Comparison of ENCODE assay signal across 32 cellular contexts in genomic region chr2:149806651-149807050, GRCh38.
"Had no signal": no experiment of that assay in that cellular context is flagged by ENCODE, and none has a peak within 500 bp of the region (broad histone marks: within the 10 kb centered on the region; RNA-seq: fewer than 3 reads in every experiment).

No MANE protein-coding gene starts in this region.

- H3K36me3 ChIP-seq: ascending aorta, cardiac muscle cell, WERI-Rb-1 had no signal

- H3K9me3 ChIP-seq: ascending aorta had no signal

- FAIRE-seq: bronchial epithelial cell, TTC549 had no signal

- H3K27ac ChIP-seq: ascending aorta, cardiac muscle cell, WERI-Rb-1 had no signal

- H3K4me1 ChIP-seq: ascending aorta had no signal

- H3K4me3 ChIP-seq: ascending aorta, cardiac muscle cell had no signal

- H3K27me3 ChIP-seq: ascending aorta, cardiac muscle cell had no signal

- ATAC-seq: activated CD4-positive, alpha-beta T cell treated with anti-CD3 and anti-CD28 coated beads for 36 hours; activated CD4-positive, CD25-positive, alpha-beta regulatory T cell treated with anti-CD3 and anti-CD28 coated beads, Interleukin-2, amount 50 U/mL, for 24 hours; activated CD8-positive, alpha-beta memory T cell treated with anti-CD3 and anti-CD28 coated beads, Interleukin-2, amount 10 ng/mL, durations not matched to agents 7 days and 5 days; activated CD8-positive, alpha-beta T cell treated with anti-CD3 and anti-CD28 coated beads, Interleukin-2, amount 10 ng/mL, durations not matched to agents 7 days and 5 days; activated naive CD8-positive, alpha-beta T cell treated with anti-CD3 and anti-CD28 coated beads, Interleukin-2, amount 50 U/mL, for 24 hours; WTC11 had no signal

- DNase-seq: activated CD4-positive, alpha-beta memory T cell treated with anti-CD3 and anti-CD28 coated beads, Interleukin-2, amount 10 ng/mL, durations not matched to agents 7 days and 5 days; activated CD4-positive, alpha-beta T cell treated with anti-CD3 and anti-CD28 coated beads for 1 hour; activated CD4-positive, alpha-beta T cell treated with anti-CD3 and anti-CD28 coated beads for 36 hours; activated CD4-positive, alpha-beta T cell treated with anti-CD3 and anti-CD28 coated beads for 48 hours; activated CD4-positive, alpha-beta T cell treated with anti-CD3 and anti-CD28 coated beads, Interleukin-2, amount 10 ng/mL, durations not matched to agents 7 days and 5 days; activated CD4-positive, alpha-beta T cell treated with anti-CD3 and anti-CD28 coated beads, Interleukin-2, amount 50 U/mL, for 48 hours; activated CD4-positive, CD25-positive, alpha-beta regulatory T cell; activated CD8-positive, alpha-beta memory T cell treated with anti-CD3 and anti-CD28 coated beads for 24 hours; activated CD8-positive, alpha-beta memory T cell treated with anti-CD3 and anti-CD28 coated beads, Interleukin-2, amount 10 ng/mL, durations not matched to agents 7 days and 5 days; activated CD8-positive, alpha-beta memory T cell treated with anti-CD3 and anti-CD28 coated beads, Interleukin-2, amount 50 U/mL, for 48 hours; activated CD8-positive, alpha-beta T cell treated with anti-CD3 and anti-CD28 coated beads, Interleukin-2, amount 10 ng/mL, durations not matched to agents 7 days and 5 days; activated effector memory CD4-positive, alpha-beta T cell treated with Interleukin-2 at 50 U/mL for 16 hours; activated gamma-delta T cell; activated naive CD4-positive, alpha-beta T cell treated with anti-CD3 and anti-CD28 coated beads, Interleukin-2, amount 10 ng/mL, durations not matched to agents 7 days and 5 days; activated naive CD4-positive, alpha-beta T cell treated with Interleukin-2 at 50 U/mL for 16 hours; activated naive CD8-positive, alpha-beta T cell treated with anti-CD3 and anti-CD28 coated beads, Interleukin-2, amount 10 ng/mL, durations not matched to agents 7 days and 5 days; activated naive CD8-positive, alpha-beta T cell treated with anti-CD3 and anti-CD28 coated beads, Interleukin-2, amount 50 U/mL, for 24 hours; activated T-cell treated with anti-CD3 and anti-CD28 coated beads, Interleukin-2, amount 50 U/mL, for 24 hours; activated T-cell treated with anti-CD3 and anti-CD28 coated beads, Interleukin-2, amount 50 U/mL, for 48 hours; amygdala; anterior cingulate cortex; caudate nucleus; cerebellar nuclear complex; T-helper 2 cell; T-helper 9 cell; WERI-Rb-1 had no signal
